Comparison of ENCODE assay signal across 1 cellular context in genomic region chr4:140156529-140157171, GRCh38.
TF ChIP-seq lines count a peak whose summit lies in the region.

No MANE protein-coding gene starts in this region.

TF ChIP-seq in IMR-90, 13 proteins besides CTCF, POLR2A, EP300 and RAD21:
- TF ChIP-seq ELK1 (IDR thresholded peaks at IDR 0.05; ENCODE audit: borderline replicate concordance, low read depth, low read length) (no peak), MXI1 (IDR thresholded peaks at IDR 0.05; ENCODE audit: borderline replicate concordance, low read depth, low read length) (no peak), CEBPB (IDR thresholded peaks at IDR 0.05; ENCODE audit: low read depth, low read length) (0 out of 2 replicates have a peak, but pooled peaks have one; percentile 14), RFX5 (IDR thresholded peaks at IDR 0.05; ENCODE audit: low read depth, low read length) (no peak), CHD1 (IDR thresholded peaks at IDR 0.05; ENCODE audit: low read depth, low read length) (no peak), RCOR1 (IDR thresholded peaks at IDR 0.05; ENCODE audit: insufficient replicate concordance, low read length) (no peak)
- TF ChIP-seq, protein P1, sequence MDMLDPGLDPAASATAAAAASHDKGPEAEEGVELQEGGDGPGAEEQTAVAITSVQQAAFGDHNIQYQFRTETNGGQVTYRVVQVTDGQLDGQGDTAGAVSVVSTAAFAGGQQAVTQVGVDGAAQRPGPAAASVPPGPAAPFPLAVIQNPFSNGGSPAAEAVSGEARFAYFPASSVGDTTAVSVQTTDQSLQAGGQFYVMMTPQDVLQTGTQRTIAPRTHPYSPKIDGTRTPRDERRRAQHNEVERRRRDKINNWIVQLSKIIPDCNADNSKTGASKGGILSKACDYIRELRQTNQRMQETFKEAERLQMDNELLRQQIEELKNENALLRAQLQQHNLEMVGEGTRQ (IDR thresholded peaks at IDR 0.05; ENCODE audit: low read depth, low read length) = no peak
